ENCODE assay signal across 9 cellular contexts in genomic region chr1:44239337-44239960, GRCh38. TPM values are rescaled to one million over a fixed set of nuclear protein-coding genes. Genes with fewer than 3 reads are reported as not detected.
A peak's percentile ranks its signal among the peaks of the same experiment; 100 is the strongest.
DNase-seq lines count a peak whose midpoint lies in the region; ATAC-seq and TF ChIP-seq lines count a peak whose summit lies in the region.
"Had no signal": no experiment of that assay in that cellular context is flagged by ENCODE, and none has a peak within 500 bp of the region (broad histone marks: within the 10 kb centered on the region; RNA-seq: fewer than 3 reads in every experiment).

No MANE protein-coding gene starts in this region.

- no peak overlapping the region for H3K27ac Mint-ChIP-seq in endothelial cell (ENCODE audit: unreplicated experiment)

- DNase-seq in AG08395 (ENCODE audit: low spot score) (peak; percentile 61), LHCN-M2 (ENCODE audit: low read depth) (peak; percentile 54), endothelial cell (ENCODE audit: low spot score) (peak; percentile 44), myocyte (ENCODE audit: low read depth) (peak; percentile 76), DMS153 treated with DMSO at 0.1 percent for 48 hours (lab: John Stamatoyannopoulos, UW; ENCODE audit: unreplicated experiment) (no peak)
- no peak for DNase-seq in stimulated activated CD4-positive, alpha-beta T cell treated with anti-CD3 and anti-CD28 coated beads, Interleukin-1b, Interleukin-23, amount 100 ng/mL, for 48 hours
- DNase-seq: DND-41 had no signal

- H3K27me3 Mint-ChIP-seq in endothelial cell (ENCODE audit: unreplicated experiment) = peaks cover 5% of the 10 kb centered on the region

- no peak overlapping the region for H3K4me3 Mint-ChIP-seq in endothelial cell (ENCODE audit: unreplicated experiment)

- no peak for TF ChIP-seq CTCF in endothelial cell (IDR thresholded peaks at IDR 0.05; ENCODE audit: unreplicated experiment)

- ATAC-seq in GM21367 (IDR thresholded peaks at IDR 0.05; ENCODE audit: unreplicated experiment) = no peak
- no peak for ATAC-seq in GM21723 (IDR thresholded peaks at IDR 0.05; ENCODE audit: unreplicated experiment)

- H3K9me3 Mint-ChIP-seq in endothelial cell (ENCODE audit: unreplicated experiment) = no peaks in the 10 kb centered on the region

- peaks cover 16% of the 10 kb centered on the region for H3K36me3 Mint-ChIP-seq in endothelial cell (ENCODE audit: low read depth, unreplicated experiment)

- peaks cover 21% of the 10 kb centered on the region for H3K4me1 Mint-ChIP-seq in endothelial cell (ENCODE audit: unreplicated experiment)

RNA-seq across cellular contexts. Expression of gene DMAP1, which starts 26.2 kb away (rescaled TPM):
- total RNA-seq in LHCN-M2 (2014; rRNA removed) = 16.0 and 18.3 TPM in 2 replicates
- polyA plus RNA-seq in LHCN-M2 (2012) = 42.2 TPM
- total RNA-seq in endothelial cell (ENCODE audit: unreplicated experiment) = 87.9 TPM
- 18.1 and 20.8 TPM in 2 replicates for total RNA-seq in myocyte
- polyA plus RNA-seq in myocyte (2012) = 44.6 TPM

Comparison
In these comparisons a context has a peak if more than half of its experiments do, and no peak if none do; other contexts are left out.
1. DNase-seq: peak in AG08395 (single experiment), LHCN-M2 (single experiment), endothelial cell (single experiment) and myocyte (single experiment); none in DMS153 treated with DMSO at 0.1 percent for 48 hours (single experiment) and stimulated activated CD4-positive, alpha-beta T cell treated with anti-CD3 and anti-CD28 coated beads, Interleukin-1b, Interleukin-23, amount 100 ng/mL, for 48 hours (single experiment).